Comparison of ENCODE assay signal across 10 cellular contexts in genomic region chr5:177131352-177131710, GRCh38. TPM values are rescaled to one million over a fixed set of nuclear protein-coding genes. Genes with fewer than 3 reads are reported as not detected.
DNase-seq lines count a peak whose midpoint lies in the region; ATAC-seq, FAIRE-seq and TF ChIP-seq lines count a peak whose summit lies in the region.
"Had no signal": no experiment of that assay in that cellular context is flagged by ENCODE, and none has a peak within 500 bp of the region (broad histone marks: within the 10 kb centered on the region; RNA-seq: fewer than 3 reads in every experiment).

No MANE protein-coding gene starts in this region.

- H3K9me3 ChIP-seq in kidney (ENCODE audit: control insufficient read depth in 1 of 2, low read length in 2 of 2): no peaks in the 10 kb centered on the region

- peaks cover 8% of the 10 kb centered on the region in 2 donors for H3K36me3 ChIP-seq in kidney (ENCODE audit: control insufficient read depth in 1 of 2, insufficient read depth in 2 of 2, low read length in 2 of 2)

- H3K27ac ChIP-seq in kidney (ENCODE audit: low read depth in 2 of 2, low read length in 2 of 2): no peak overlapping the region

- peak overlapping the region; percentile 44 for H3K4me3 Mint-ChIP-seq in activated naive CD4-positive, alpha-beta T cell treated with anti-CD3 and anti-CD28 coated beads for 36 hours
- H3K4me3 Mint-ChIP-seq in activated naive CD8-positive, alpha-beta T cell: peak overlapping the region; percentile 53
- peak overlapping the region; percentile 35 to 44 for H3K4me3 Mint-ChIP-seq in stimulated activated naive CD8-positive, alpha-beta T cell treated with anti-CD3 and anti-CD28 coated beads, Interleukin-15, amount 100 ng/mL, for 72 hours

- H3K27ac Mint-ChIP-seq in activated naive CD4-positive, alpha-beta T cell treated with anti-CD3 and anti-CD28 coated beads for 36 hours: no peak overlapping the region
- peak overlapping the region; percentile 78 for H3K27ac Mint-ChIP-seq in activated naive CD8-positive, alpha-beta T cell
- peak overlapping the region in 1 of 2 donors; percentile 79 for H3K27ac Mint-ChIP-seq in stimulated activated naive CD8-positive, alpha-beta T cell treated with anti-CD3 and anti-CD28 coated beads, Interleukin-15, amount 100 ng/mL, for 72 hours

- no peak for TF ChIP-seq CTCF in kidney (IDR thresholded peaks at IDR 0.05; ENCODE audit: borderline replicate concordance, extremely low read depth, insufficient read depth)

- intact Hi-C loops in activated naive CD4-positive, alpha-beta T cell treated with anti-CD3 and anti-CD28 coated beads for 36 hours (cut with micrococcal nuclease): loop anchor here (5.0 kb wide), 1 partner anchor 226 kb away; the partner anchor contains the start of gene RGS14
- intact Hi-C loops in kidney (cut with DNase I): no loop called here

- H3K4me1 Mint-ChIP-seq in activated naive CD4-positive, alpha-beta T cell treated with anti-CD3 and anti-CD28 coated beads for 36 hours (ENCODE audit: low read depth): peaks cover 41% of the 10 kb centered on the region
- peaks cover 45% of the 10 kb centered on the region for H3K4me1 Mint-ChIP-seq in activated naive CD8-positive, alpha-beta T cell (ENCODE audit: low read depth)
- H3K4me1 Mint-ChIP-seq in stimulated activated naive CD8-positive, alpha-beta T cell treated with anti-CD3 and anti-CD28 coated beads, Interleukin-15, amount 100 ng/mL, for 72 hours: peaks cover 49% of the 10 kb centered on the region

- ATAC-seq in stimulated activated naive CD8-positive, alpha-beta T cell treated with anti-CD3 and anti-CD28 coated beads, Interleukin-15, amount 100 ng/mL, for 72 hours: no peak
- ATAC-seq: esophagus mucosa had no signal

- no peaks in the 10 kb centered on the region for H3K9me3 Mint-ChIP-seq in activated naive CD4-positive, alpha-beta T cell treated with anti-CD3 and anti-CD28 coated beads for 36 hours
- H3K9me3 Mint-ChIP-seq in activated naive CD8-positive, alpha-beta T cell (ENCODE audit: low read depth): no peaks in the 10 kb centered on the region
- H3K9me3 Mint-ChIP-seq in stimulated activated naive CD8-positive, alpha-beta T cell treated with anti-CD3 and anti-CD28 coated beads, Interleukin-15, amount 100 ng/mL, for 72 hours: no peaks in the 10 kb centered on the region

- H3K36me3 Mint-ChIP-seq in activated naive CD4-positive, alpha-beta T cell treated with anti-CD3 and anti-CD28 coated beads for 36 hours (ENCODE audit: low read depth): peaks cover 14% of the 10 kb centered on the region
- H3K36me3 Mint-ChIP-seq in activated naive CD8-positive, alpha-beta T cell: peaks cover 6% of the 10 kb centered on the region

- no peak for FAIRE-seq in kidney (lab: Jason Lieb, UNC)

- CTCF ChIA-PET in activated naive CD4-positive, alpha-beta T cell treated with anti-CD3 and anti-CD28 coated beads for 36 hours (lab: Charles Lee): interaction anchor here (2.1 kb wide), 1 partner anchor 18 kb away, joined by 9 read pairs; no protein-coding TSS in a partner anchor

- no peak overlapping the region for H3K9ac ChIP-seq in kidney (ENCODE audit: low read length in 2 of 2)

- H3K27me3 Mint-ChIP-seq in activated naive CD4-positive, alpha-beta T cell treated with anti-CD3 and anti-CD28 coated beads for 36 hours (ENCODE audit: low read depth): no peaks in the 10 kb centered on the region
- no peaks in the 10 kb centered on the region for H3K27me3 Mint-ChIP-seq in activated naive CD8-positive, alpha-beta T cell
- no peaks in the 10 kb centered on the region for H3K27me3 Mint-ChIP-seq in stimulated activated naive CD8-positive, alpha-beta T cell treated with anti-CD3 and anti-CD28 coated beads, Interleukin-15, amount 100 ng/mL, for 72 hours

- H3K4me1 ChIP-seq in kidney (ENCODE audit: control insufficient read depth in 1 of 2, insufficient read depth in 1 of 2, low read depth in 1 of 2, low read length in 2 of 2): peaks cover 10 to 12% of the 10 kb centered on the region in 2 donors

- no peak overlapping the region for H3K4me3 ChIP-seq in kidney (ENCODE audit: low read length in 2 of 2)

- no peak for DNase-seq in activated naive CD4-positive, alpha-beta T cell treated with anti-CD3 and anti-CD28 coated beads for 36 hours
- no peak for DNase-seq in activated naive CD4-positive, alpha-beta T cell treated with anti-CD3 and anti-CD28 coated beads, Interleukin-2, amount 50 U/mL, for 16 hours
- DNase-seq in kidney (peak; percentile 57), NCI-H1092 treated with DMSO at 0.1 percent for 48 hours (lab: John Stamatoyannopoulos, UW) (no peak), NCI-H1105 treated with DMSO at 0.1 percent for 48 hours (lab: John Stamatoyannopoulos, UW) (no peak), HT-29 (ENCODE audit: low spot score) (no peak)
- DNase-seq in stimulated activated naive CD8-positive, alpha-beta T cell treated with anti-CD3 and anti-CD28 coated beads, Interleukin-15, amount 100 ng/mL, for 72 hours: no peak
- DNase-seq: DND-41 had no signal

RNA-seq across cellular contexts. Expression of gene NSD1, which starts 2.2 kb away (rescaled TPM):
- total RNA-seq in activated naive CD4-positive, alpha-beta T cell treated with anti-CD3 and anti-CD28 coated beads for 36 hours: 10 to 100 TPM; 50.2 to 51.7 TPM
- total RNA-seq in kidney: 99.1 TPM
- polyA plus RNA-seq in kidney (ENCODE audit: insufficient read depth, low read depth, low replicate concordance): 6.0 TPM
- 21.9 and 29.4 TPM in 2 replicates for total RNA-seq in HT-29 (2014; rRNA removed; shearing (Covaris generic))

RNA-seq across cellular contexts. Expression of gene FGFR4, which starts 44.6 kb away (rescaled TPM):
- total RNA-seq in activated naive CD4-positive, alpha-beta T cell treated with anti-CD3 and anti-CD28 coated beads for 36 hours: 1 to 10 TPM in 1 of 2 experiments, under 1 TPM in 1; 0.95 to 1.3 TPM
- total RNA-seq in kidney: 72.6 TPM
- 50.2 TPM for polyA plus RNA-seq in kidney (ENCODE audit: insufficient read depth, low read depth, low replicate concordance)
- 145 and 158 TPM in 2 replicates for total RNA-seq in HT-29 (2014; rRNA removed; shearing (Covaris generic))

Comparison
In these comparisons a context has a peak if more than half of its experiments do, and no peak if none do; other contexts are left out.
1. RNA of gene FGFR4, which starts 44.6 kb away (total RNA-seq): 145 to 158 TPM in HT-29 and 72.6 TPM in kidney (single experiment); 0.95 to 1.3 TPM in activated naive CD4-positive, alpha-beta T cell treated with anti-CD3 and anti-CD28 coated beads for 36 hours; every median in the first group is over 10 times any median in the second.
2. Peak in every context shown above with its lines, with median percentiles within 50 percentile points of each other: H3K4me3 Mint-ChIP-seq.